9 cellular contexts compared by ENCODE assay signal in the genomic region with DNA sequence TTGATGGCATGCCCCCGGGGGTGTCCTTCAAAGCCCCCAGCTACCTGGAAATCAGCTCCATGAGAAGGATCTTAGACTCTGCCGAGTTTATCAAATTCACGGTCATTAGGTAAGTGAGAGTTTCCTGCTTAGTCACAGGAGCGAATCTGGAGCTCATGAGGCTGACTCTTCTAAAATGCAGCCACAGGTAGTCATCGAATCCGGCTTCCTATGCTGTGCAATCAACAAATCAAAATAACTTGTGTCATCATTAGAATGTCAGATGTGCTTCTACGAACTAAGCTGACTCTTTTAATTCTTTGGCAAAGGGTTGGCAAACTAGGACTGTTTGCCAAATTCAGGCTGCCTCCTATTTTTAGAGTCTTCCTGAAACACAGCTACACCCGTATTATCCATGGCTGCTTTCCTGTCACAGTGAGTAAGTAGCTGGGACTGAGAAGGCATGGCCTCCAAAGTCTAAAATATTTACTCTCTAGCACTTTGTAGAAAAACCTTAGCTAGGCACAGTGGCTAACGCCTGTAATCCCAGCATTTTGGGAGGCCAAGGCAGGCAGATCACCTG. TPM values are rescaled to one million over a fixed set of nuclear protein-coding genes. Genes with fewer than 3 reads are reported as not detected.
DNase-seq lines count a peak whose midpoint lies in the region; ATAC-seq and TF ChIP-seq lines count a peak whose summit lies in the region.
"Not testable (repeated sequence)": the region's sequence is repeated elsewhere in the genome, so short reads cannot be mapped to it uniquely, and the experiment has no call there.
"Had no signal": no experiment of that assay in that cellular context is flagged by ENCODE, and none has a peak within 500 bp of the region (broad histone marks: within the 10 kb centered on the region; RNA-seq: fewer than 3 reads in every experiment).

No MANE protein-coding gene starts in this region.

- not testable (repeated sequence) for H3K27ac ChIP-seq in PC-3 (ENCODE audit: low read length); gastroesophageal sphincter; heart right ventricle; aorta (ENCODE audit: low read depth in 1 of 2, low read length in 2 of 2)

- not testable (repeated sequence) for H3K9me3 ChIP-seq in PC-3 (ENCODE audit: low read length); gastroesophageal sphincter; heart right ventricle; aorta (ENCODE audit: control insufficient read depth, low read length)

- no CpG with 5 or more reads among the region's 9 CpGs for WGBS in gastroesophageal sphincter (ENCODE audit: low coverage in 1 of 2), 2 donors
- WGBS in heart right ventricle, 2 donors: no CpG with 5 or more reads among the region's 9 CpGs
- no CpG with 5 or more reads among the region's 9 CpGs for WGBS in aorta, 2 donors

- H3K4me2 ChIP-seq in PC-3 (ENCODE audit: low read length): not testable (repeated sequence)

- TF ChIP-seq POLR2A in gastroesophageal sphincter (IDR thresholded peaks at IDR 0.05): not testable (repeated sequence)

- not testable (repeated sequence) for TF ChIP-seq CTCF in PC-3 (conservative IDR thresholded peaks at IDR 0.05; ENCODE audit: low read depth, low read length); gastroesophageal sphincter (IDR thresholded peaks at IDR 0.05); heart right ventricle (IDR thresholded peaks at IDR 0.05); omental fat pad (IDR thresholded peaks at IDR 0.05)

- not testable (repeated sequence) for H3K79me2 ChIP-seq in PC-3 (ENCODE audit: low read length)

- not testable (repeated sequence) for H4K20me1 ChIP-seq in PC-3 (ENCODE audit: low read length)

- not testable (repeated sequence) for H3K27me3 Mint-ChIP-seq in activated T-helper 17 cell treated with anti-CD3 and anti-CD28 coated beads, Interleukin-2, amount 50 U/mL, for 72 hours

- not testable (repeated sequence) for BruUV-seq in PC-3 (replicated peaks; lab: Mats Ljungman, UMichigan)

- TF ChIP-seq EP300 in gastroesophageal sphincter (IDR thresholded peaks at IDR 0.05): not testable (repeated sequence)

- H3K27ac Mint-ChIP-seq in activated T-helper 17 cell treated with anti-CD3 and anti-CD28 coated beads, Interleukin-2, amount 50 U/mL, for 72 hours: not testable (repeated sequence)

- not testable (repeated sequence) for H3K9me2 ChIP-seq in PC-3 (replicated peaks; ENCODE audit: low read length)

- not testable (repeated sequence) for DNase-seq in PC-3; heart right ventricle; left lobe of liver (ENCODE audit: low spot score); omental fat pad (ENCODE audit: low spot score); aorta

- not testable (repeated sequence) for H3K36me3 Mint-ChIP-seq in activated T-helper 17 cell treated with anti-CD3 and anti-CD28 coated beads, Interleukin-2, amount 50 U/mL, for 72 hours (ENCODE audit: low read depth)

- H3K9me3 Mint-ChIP-seq in activated T-helper 17 cell treated with anti-CD3 and anti-CD28 coated beads, Interleukin-2, amount 50 U/mL, for 72 hours: not testable (repeated sequence)

- not testable (repeated sequence) for H3F3A ChIP-seq in PC-3 (ENCODE audit: low read length, unreplicated experiment)

- not testable (repeated sequence) for H3K9ac ChIP-seq in PC-3 (ENCODE audit: low read length)

- POLR2A ChIA-PET in PC-3 (lab: Charles Lee; ENCODE audit: unreplicated experiment): not testable (repeated sequence)

- not testable (repeated sequence) for H3K4me1 ChIP-seq in PC-3 (ENCODE audit: insufficient read depth, low read length); gastroesophageal sphincter; heart right ventricle; aorta (ENCODE audit: control insufficient read depth in 1 of 2, insufficient read depth in 2 of 2, low read length in 2 of 2)

- H3K27me3 ChIP-seq in PC-3 (ENCODE audit: low read length); gastroesophageal sphincter; heart right ventricle; aorta (ENCODE audit: control insufficient read depth in 1 of 2, insufficient read depth in 2 of 2, low read length in 1 of 2): not testable (repeated sequence)

- not testable (repeated sequence) for H3K36me3 ChIP-seq in PC-3 (ENCODE audit: low read depth, low read length); gastroesophageal sphincter; heart right ventricle; aorta (ENCODE audit: control insufficient read depth in 1 of 2, insufficient read depth in 2 of 2, low read length in 1 of 2)

- H3K4me3 Mint-ChIP-seq in activated T-helper 17 cell treated with anti-CD3 and anti-CD28 coated beads, Interleukin-2, amount 50 U/mL, for 72 hours: not testable (repeated sequence)

- H3K4me3 ChIP-seq in PC-3 (ENCODE audit: low read length); gastroesophageal sphincter; heart right ventricle; aorta (ENCODE audit: low read length in 2 of 2): not testable (repeated sequence)

- not testable (repeated sequence) for H3K4me1 Mint-ChIP-seq in activated T-helper 17 cell treated with anti-CD3 and anti-CD28 coated beads, Interleukin-2, amount 50 U/mL, for 72 hours

- peak; percentile 77 for ATAC-seq in PC-3
- peak; percentile 56 for ATAC-seq in activated T-helper 17 cell treated with anti-CD3 and anti-CD28 coated beads, Interleukin-2, amount 50 U/mL, for 72 hours (replicated peaks)
- peak; percentile 92 for ATAC-seq in gastroesophageal sphincter
- ATAC-seq in heart right ventricle: peak; percentile 77 to 96 (median 92)
- peak; percentile 30 for ATAC-seq in left lobe of liver
- peak; percentile 47 for ATAC-seq in omental fat pad (ENCODE audit: low FRiP score)
- ATAC-seq in aorta (ENCODE audit: low FRiP score): peak; percentile 84

- intact Hi-C loops in PC-3 (cut with micrococcal nuclease); heart right ventricle (cut with DNase I); aorta (cut with DNase I): not testable (repeated sequence)

- CTCF ChIA-PET in PC-3 (lab: Charles Lee): not testable (repeated sequence)

- not testable (repeated sequence) for H2AFZ ChIP-seq in PC-3 (ENCODE audit: low read length)

RNA-seq across cellular contexts. Expression of gene NCF1, which starts 19.8 kb away (rescaled TPM):
- total RNA-seq in PC-3 (2014; rRNA removed): not detected in 2 replicates
- total RNA-seq in activated T-helper 17 cell treated with anti-CD3 and anti-CD28 coated beads, Interleukin-2, amount 50 U/mL, for 72 hours: 1 to 10 TPM in 1 of 2 donors, under 1 TPM in 1; 0.24 to 2.2 TPM
- total RNA-seq in gastroesophageal sphincter: 1 to 10 TPM in 3 of 4 donors, under 1 TPM in 1; 0.93 to 5.7 (median 2.3) TPM
- total RNA-seq in heart right ventricle: 10 to 100 TPM in 1 of 10 donors, 1 to 10 TPM in 9; 1.0 to 19.4 (median 1.8) TPM
- 1 to 10 TPM; 1.4 to 2.3 TPM for polyA plus RNA-seq in heart right ventricle
- total RNA-seq in left lobe of liver: 1.0 TPM
- total RNA-seq in omental fat pad: 10 to 100 TPM in 1 of 4 donors, 1 to 10 TPM in 3; 1.6 to 55.3 (median 2.8) TPM
- 10 to 100 TPM in 1 of 2 donors, 1 to 10 TPM in 1; 7.0 to 16.4 TPM for total RNA-seq in aorta
- polyA plus RNA-seq in aorta: 1 to 10 TPM in 1 of 2 donors, under 1 TPM in 1; 0.87 to 4.4 TPM
- total RNA-seq: Caco-2 had no signal
- polyA plus RNA-seq: BJ had no signal

Comparison
In these comparisons a context has a peak if more than half of its experiments do, and no peak if none do; other contexts are left out.
1. ATAC-seq: peak in every context shown above with its lines; median percentile 92 in gastroesophageal sphincter; 92 in heart right ventricle; 84 in aorta; 77 in PC-3; 56 in activated T-helper 17 cell treated with anti-CD3 and anti-CD28 coated beads, Interleukin-2, amount 50 U/mL, for 72 hours; 47 in omental fat pad; 30 in left lobe of liver.